9 cellular contexts compared by ENCODE assay signal in the genomic region with DNA sequence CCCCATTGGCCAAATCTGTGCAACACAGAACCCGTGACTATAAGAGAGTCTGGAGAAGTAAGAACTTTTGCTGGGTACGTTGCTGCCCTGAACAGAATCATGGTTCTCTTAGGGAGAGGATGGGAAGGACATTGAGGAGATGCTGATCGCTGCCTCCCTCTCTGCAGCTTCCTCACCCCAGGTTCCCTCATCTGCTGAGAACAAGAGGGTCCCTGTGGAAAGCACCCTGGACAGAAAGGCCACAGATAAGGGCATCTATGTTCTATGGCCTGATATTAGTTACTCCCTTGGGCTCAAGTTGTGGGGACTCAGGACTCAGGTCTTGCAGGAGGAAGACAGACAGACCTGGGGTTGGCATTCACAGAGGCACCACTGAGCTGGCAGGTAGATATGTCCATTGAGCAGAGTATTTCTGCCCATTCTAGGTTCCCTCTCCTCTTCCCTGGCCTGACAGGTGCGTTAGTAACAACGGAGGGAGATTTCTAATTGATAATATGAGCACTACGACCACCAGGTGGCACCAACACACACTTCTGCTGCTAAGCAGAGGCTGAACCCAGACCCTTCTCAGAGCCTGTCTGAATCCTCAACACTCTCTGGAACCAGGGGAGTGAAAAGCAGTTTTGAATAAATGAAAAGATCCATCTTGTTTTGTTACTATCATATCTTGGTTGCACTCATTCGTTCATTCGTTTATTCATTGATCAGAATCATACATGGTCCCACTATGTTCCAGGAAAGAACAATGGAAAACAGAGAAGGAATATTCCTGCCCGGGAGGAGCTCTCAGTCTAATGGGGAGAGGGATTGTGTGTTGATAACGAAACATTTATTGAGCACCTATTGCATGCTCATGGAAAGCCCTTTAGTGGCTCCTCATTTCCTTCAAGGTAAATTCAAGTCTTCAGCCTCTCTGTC. TPM values are rescaled to one million over a fixed set of nuclear protein-coding genes. Genes with fewer than 3 reads are reported as not detected.
DNase-seq lines count a peak whose midpoint lies in the region; ATAC-seq, FAIRE-seq and TF ChIP-seq lines count a peak whose summit lies in the region.
"Had no signal": no experiment of that assay in that cellular context is flagged by ENCODE, and none has a peak within 500 bp of the region (broad histone marks: within the 10 kb centered on the region; RNA-seq: fewer than 3 reads in every experiment).

No MANE protein-coding gene starts in this region.

- intact Hi-C loops in spleen (cut with DNase I; ENCODE audit: low total_unique reads) = loop anchor here (2.0 kb wide), 1 partner anchor 131 kb away; no protein-coding TSS in a partner anchor

- DNase-seq in D721Med (ENCODE audit: insufficient read length, low spot score) (no peak), MV-4-11 (lab: John Stamatoyannopoulos, UW) (peak; percentile 49), T-helper 2 cell (peak in 4 of 5 experiments; percentile 20 to 57 (median 36)), anterior cingulate cortex (lab: John Stamatoyannopoulos, UW) (peak in 43 of 58 donors; percentile 6 to 77 (median 29)), hypothalamus (lab: John Stamatoyannopoulos, UW) (peak in 32 of 51 donors; percentile 8 to 75 (median 42)), spleen (no peak)
- DNase-seq in effector CD8-positive, alpha-beta T cell (lab: John Stamatoyannopoulos, UW) = no peak

- no peak for TF ChIP-seq POLR2A in spleen (IDR thresholded peaks at IDR 0.05)

- FAIRE-seq in D721Med (lab: Jason Lieb, UNC) = no peak

- no peaks in the 10 kb centered on the region for H3K9me3 ChIP-seq in spleen

- no peaks in the 10 kb centered on the region for H3K36me3 ChIP-seq in spleen

- peak; percentile 86 for ATAC-seq in GM21529 (IDR thresholded peaks at IDR 0.05; ENCODE audit: unreplicated experiment)

- no peaks in the 10 kb centered on the region for H3K4me1 ChIP-seq in spleen

- no peak overlapping the region for H3K4me3 ChIP-seq in spleen

- H3K27ac ChIP-seq in spleen = no peak overlapping the region

- peak; percentile 64 for TF ChIP-seq CTCF in D721Med (IDR thresholded peaks at IDR 0.05; ENCODE audit: insufficient read depth, missing control alignments)
- peak in 10 of 11 experiments; percentile 29 to 72 (median 66) for TF ChIP-seq CTCF in spleen (IDR thresholded peaks at IDR 0.05 in 8 of 11, conservative IDR thresholded peaks at IDR 0.05 in 3 of 11)

- whole genome bisulfite sequencing in spleen, 5 donors = 25 to 29% (median 29%) methylated on average over 10 of the region's 10 CpGs

- peaks cover 0 to 34% (median 0%) of the 10 kb centered on the region in 7 donors for H3K27me3 ChIP-seq in spleen (replicated peaks in 1 of 7)

RNA-seq across cellular contexts. Expression of a gene that starts 56.4 kb away (rescaled TPM):
- not detected for total RNA-seq in spleen
- not detected for polyA plus RNA-seq in spleen
- total RNA-seq: activated naive CD4-positive, alpha-beta T cell treated with anti-CD3 and anti-CD28 coated beads, Interleukin-2, amount 50 U/mL, for 72 hours had no signal

Comparison
In these comparisons a context has a peak if more than half of its experiments do, and no peak if none do; other contexts are left out.
1. DNase-seq: peak in MV-4-11 (single experiment), T-helper 2 cell (4 of 5), anterior cingulate cortex (43 of 58) and hypothalamus (32 of 51); none in D721Med (single experiment), spleen (single experiment) and effector CD8-positive, alpha-beta T cell (single experiment).